25 cellular contexts compared by ENCODE assay signal in genomic region chr12:112256780-112257179, GRCh38.
"Had no signal": no experiment of that assay in that cellular context is flagged by ENCODE, and none has a peak within 500 bp of the region (broad histone marks: within the 10 kb centered on the region; RNA-seq: fewer than 3 reads in every experiment).

No MANE protein-coding gene starts in this region.

- ATAC-seq: HepG2, Panc1, PC-3, T-cell had no signal

- H3K4me3 Mint-ChIP-seq: T-cell; T-helper 1 cell treated with Interleukin-12 subunit alpha and Interleukin-12 subunit beta and Interleukin-4 antibody, amounts not matched to agents 30 μg/mL and 1 μg/mL, for 36 hours had no signal

- H3K9me3 Mint-ChIP-seq: T-cell; T-helper 1 cell treated with Interleukin-12 subunit alpha and Interleukin-12 subunit beta and Interleukin-4 antibody, amounts not matched to agents 30 μg/mL and 1 μg/mL, for 36 hours had no signal

- H3K27ac ChIP-seq: KMS-11, RWPE1 had no signal

- DNase-seq: IMR-90, Kasumi-1, MV-4-11, NCI-H1048, NCI-H1105, NCI-H1417, NCI-H1436 treated with DMSO at 0.1 percent for 48 hours, NCI-H1694, NCI-H187 treated with DMSO at 0.1 percent for 48 hours, NCI-H2081, NCI-H2107, NCI-H2227 treated with DMSO at 0.1 percent for 48 hours, NCI-H524 treated with DMSO at 0.1 percent for 48 hours, NCI-H69, NCI-H774, PC-3, SHP77, SK-N-SH, SW 1271, T-cell had no signal

- H3K9me3 ChIP-seq: SK-N-SH had no signal

- H3K27ac Mint-ChIP-seq: T-cell; T-helper 1 cell treated with Interleukin-12 subunit alpha and Interleukin-12 subunit beta and Interleukin-4 antibody, amounts not matched to agents 30 μg/mL and 1 μg/mL, for 36 hours had no signal

- H3K9ac ChIP-seq: KMS-11, SK-N-SH had no signal

- H3K4me1 Mint-ChIP-seq: T-cell had no signal

- H3K27me3 Mint-ChIP-seq: T-cell had no signal

- FAIRE-seq: HepG2 had no signal
